Comparison of ENCODE assay signal across 8 cellular contexts in the genomic region with DNA sequence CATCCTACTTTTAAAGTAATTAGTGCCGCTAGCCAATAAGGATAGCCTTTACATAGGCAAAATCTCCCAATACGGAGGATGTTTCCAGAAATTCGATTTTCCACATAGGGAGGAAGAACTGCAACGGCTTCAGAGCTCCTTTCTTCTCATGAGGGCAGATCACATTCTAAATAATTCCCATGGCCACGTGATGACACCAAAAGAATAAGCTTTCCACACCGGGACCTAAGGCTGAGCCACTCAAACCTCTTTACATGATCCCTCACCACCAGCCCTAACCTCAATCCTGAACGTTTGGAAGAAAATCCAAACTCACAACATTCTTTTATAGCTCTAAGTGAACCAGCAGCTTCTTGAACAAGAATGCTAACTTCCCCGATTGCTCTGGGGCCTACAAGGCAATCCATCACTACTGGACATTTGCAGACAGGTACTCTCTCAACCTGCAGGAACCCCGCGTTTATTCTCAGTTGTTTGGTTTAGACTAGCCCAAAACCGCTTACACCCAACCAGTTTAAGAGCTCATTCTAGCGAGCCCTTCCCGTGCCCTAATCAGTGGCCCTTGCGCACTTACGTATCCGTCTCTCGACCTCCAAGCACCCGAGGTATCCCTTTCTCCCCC. TPM values are rescaled to one million over a fixed set of nuclear protein-coding genes. Genes with fewer than 3 reads are reported as not detected.
DNase-seq lines count a peak whose midpoint lies in the region; ATAC-seq and TF ChIP-seq lines count a peak whose summit lies in the region.

No MANE protein-coding gene starts in this region.

- H3K4me1 Mint-ChIP-seq in CD8-positive, alpha-beta memory T cell, result peaks cover 40 to 58% (median 57%) of the 10 kb centered on the region in 3 donors
- H3K4me1 Mint-ChIP-seq in WTC11, result peaks cover 59% of the 10 kb centered on the region

- no peak for TF ChIP-seq CTCF in WTC11 (IDR thresholded peaks at IDR 0.05)
- TF ChIP-seq CTCF in sigmoid colon (IDR thresholded peaks at IDR 0.05), result no peak

- ATAC-seq in WTC11 (no peak), HG03520 (IDR thresholded peaks at IDR 0.05; ENCODE audit: unreplicated experiment) (no peak)

- no peak for TF ChIP-seq POLR2A in sigmoid colon (IDR thresholded peaks at IDR 0.05)

- H3K36me3 ChIP-seq in CD8-positive, alpha-beta memory T cell (ENCODE audit: insufficient read depth, low read length), result no peaks in the 10 kb centered on the region
- peaks cover 0 to 5% (median 0%) of the 10 kb centered on the region in 4 donors for H3K36me3 ChIP-seq in sigmoid colon

- CTCF ChIA-PET in CD8-positive, alpha-beta memory T cell (lab: Charles Lee), result interaction anchor here (0.8 to 2.1 kb wide), 6 partner anchors 35 to 59 kb away, joined by 3 to 8 read pairs (median 4); partner anchors contain the start of gene IPO8
- CTCF ChIA-PET in WTC11 (lab: Charles Lee), result interaction anchor here (0.6 to 3.4 kb wide), 12 partner anchors 11 to 146 kb away, joined by 3 to 59 read pairs (median 6); partner anchors contain the start of gene IPO8

- intact Hi-C loops in sigmoid colon (cut with DNase I), result loop anchor here (2.0 kb wide), 2 partner anchors 53 to 59 kb away; partner anchors contain the start of gene IPO8

- no peak for TF ChIP-seq EP300 in sigmoid colon (IDR thresholded peaks at IDR 0.05)

- peak overlapping the region; percentile 44 for H3K27ac ChIP-seq in CD8-positive, alpha-beta memory T cell (ENCODE audit: low read depth, low read length)
- peak overlapping the region; percentile 88 for H3K27ac ChIP-seq in sigmoid colon

- peak overlapping the region; percentile 82 for H3K4me3 ChIP-seq in CD8-positive, alpha-beta memory T cell (ENCODE audit: low read length)
- H3K4me3 ChIP-seq in sigmoid colon, result peak overlapping the region; percentile 62 to 95 (median 76)

- POLR2A ChIA-PET in CD8-positive, alpha-beta memory T cell (lab: Charles Lee), result interaction anchor here (0.7 to 1.6 kb wide), 2 partner anchors 58 to 1373 kb away, joined by 4 to 6 read pairs; partner anchors contain the start of genes ERGIC2 and IPO8
- POLR2A ChIA-PET in WTC11 (lab: Charles Lee), result interaction anchor here (0.6 to 3.2 kb wide), 5 partner anchors 21 to 1212 kb away, joined by 3 to 37 read pairs (median 6); partner anchors contain the start of gene IPO8

- H3K36me3 Mint-ChIP-seq in CD8-positive, alpha-beta memory T cell, result peaks cover 0 to 19% (median 11%) of the 10 kb centered on the region in 3 donors
- H3K36me3 Mint-ChIP-seq in WTC11, result 0 out of 2 replicates have a peak, but pooled peaks cover 5% of the 10 kb centered on the region

- DNase-seq in CD8-positive, alpha-beta memory T cell, result no peak
- DNase-seq in HT-29 (ENCODE audit: low spot score) (peak; percentile 64), WTC11 (ENCODE audit: low spot score) (no peak), globus pallidus (ENCODE audit: low spot score) (peak; percentile 23), sigmoid colon (no peak), DMS153 (lab: John Stamatoyannopoulos, UW) (no peak)
- DNase-seq in stimulated activated CD4-positive, alpha-beta T cell treated with anti-CD3 and anti-CD28 coated beads, Interleukin-2, amount 100 ng/mL, for 24 hours, result no peak

- H3K27me3 ChIP-seq in CD8-positive, alpha-beta memory T cell (ENCODE audit: insufficient read depth, low read length, poor library complexity, severe bottlenecking), result no peaks in the 10 kb centered on the region
- H3K27me3 ChIP-seq in sigmoid colon, result no peaks in the 10 kb centered on the region

- peaks cover 0 to 1% of the 10 kb centered on the region in 2 donors for H3K27me3 Mint-ChIP-seq in CD8-positive, alpha-beta memory T cell
- no peaks in the 10 kb centered on the region for H3K27me3 Mint-ChIP-seq in WTC11 (ENCODE audit: low read depth)

- H3K27ac Mint-ChIP-seq in CD8-positive, alpha-beta memory T cell, result peak overlapping the region; percentile 79 to 97 (median 92)
- peak overlapping the region; percentile 73 for H3K27ac Mint-ChIP-seq in WTC11

- WGBS in sigmoid colon, 2 donors, result 14 to 20% methylated on average over 18 of the region's 18 CpGs

- H3K9me3 ChIP-seq in CD8-positive, alpha-beta memory T cell (ENCODE audit: low read length), result no peaks in the 10 kb centered on the region
- no peaks in the 10 kb centered on the region for H3K9me3 ChIP-seq in sigmoid colon

- H3K4me3 Mint-ChIP-seq in CD8-positive, alpha-beta memory T cell, result peak overlapping the region; percentile 92 to 99 (median 93)
- H3K4me3 Mint-ChIP-seq in WTC11, result peak overlapping the region; percentile 87

- no peaks in the 10 kb centered on the region for H3K9me3 Mint-ChIP-seq in CD8-positive, alpha-beta memory T cell
- no peaks in the 10 kb centered on the region for H3K9me3 Mint-ChIP-seq in WTC11

- peaks cover 17% of the 10 kb centered on the region for H3K4me1 ChIP-seq in CD8-positive, alpha-beta memory T cell (ENCODE audit: insufficient read depth, low read length)
- H3K4me1 ChIP-seq in sigmoid colon, result peaks cover 0 to 19% (median 15%) of the 10 kb centered on the region in 4 donors

TF ChIP-seq in WTC11, 78 proteins besides CTCF, POLR2A, EP300 and RAD21 (continues in another document):
- TF ChIP-seq MXD4 (CRISPR knock-in tag; IDR thresholded peaks at IDR 0.05; ENCODE audit: borderline replicate concordance) (no peak), USF2 (CRISPR knock-in tag; IDR thresholded peaks at IDR 0.05) (peak; percentile 68)
- TF ChIP-seq, protein P1, sequence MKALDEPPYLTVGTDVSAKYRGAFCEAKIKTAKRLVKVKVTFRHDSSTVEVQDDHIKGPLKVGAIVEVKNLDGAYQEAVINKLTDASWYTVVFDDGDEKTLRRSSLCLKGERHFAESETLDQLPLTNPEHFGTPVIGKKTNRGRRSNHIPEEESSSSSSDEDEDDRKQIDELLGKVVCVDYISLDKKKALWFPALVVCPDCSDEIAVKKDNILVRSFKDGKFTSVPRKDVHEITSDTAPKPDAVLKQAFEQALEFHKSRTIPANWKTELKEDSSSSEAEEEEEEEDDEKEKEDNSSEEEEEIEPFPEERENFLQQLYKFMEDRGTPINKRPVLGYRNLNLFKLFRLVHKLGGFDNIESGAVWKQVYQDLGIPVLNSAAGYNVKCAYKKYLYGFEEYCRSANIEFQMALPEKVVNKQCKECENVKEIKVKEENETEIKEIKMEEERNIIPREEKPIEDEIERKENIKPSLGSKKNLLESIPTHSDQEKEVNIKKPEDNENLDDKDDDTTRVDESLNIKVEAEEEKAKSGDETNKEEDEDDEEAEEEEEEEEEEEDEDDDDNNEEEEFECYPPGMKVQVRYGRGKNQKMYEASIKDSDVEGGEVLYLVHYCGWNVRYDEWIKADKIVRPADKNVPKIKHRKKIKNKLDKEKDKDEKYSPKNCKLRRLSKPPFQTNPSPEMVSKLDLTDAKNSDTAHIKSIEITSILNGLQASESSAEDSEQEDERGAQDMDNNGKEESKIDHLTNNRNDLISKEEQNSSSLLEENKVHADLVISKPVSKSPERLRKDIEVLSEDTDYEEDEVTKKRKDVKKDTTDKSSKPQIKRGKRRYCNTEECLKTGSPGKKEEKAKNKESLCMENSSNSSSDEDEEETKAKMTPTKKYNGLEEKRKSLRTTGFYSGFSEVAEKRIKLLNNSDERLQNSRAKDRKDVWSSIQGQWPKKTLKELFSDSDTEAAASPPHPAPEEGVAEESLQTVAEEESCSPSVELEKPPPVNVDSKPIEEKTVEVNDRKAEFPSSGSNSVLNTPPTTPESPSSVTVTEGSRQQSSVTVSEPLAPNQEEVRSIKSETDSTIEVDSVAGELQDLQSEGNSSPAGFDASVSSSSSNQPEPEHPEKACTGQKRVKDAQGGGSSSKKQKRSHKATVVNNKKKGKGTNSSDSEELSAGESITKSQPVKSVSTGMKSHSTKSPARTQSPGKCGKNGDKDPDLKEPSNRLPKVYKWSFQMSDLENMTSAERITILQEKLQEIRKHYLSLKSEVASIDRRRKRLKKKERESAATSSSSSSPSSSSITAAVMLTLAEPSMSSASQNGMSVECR (CRISPR knock-in tag; IDR thresholded peaks at IDR 0.05; ENCODE audit: borderline replicate concordance), result 0 out of 2 replicates have a peak, but pooled peaks have one; percentile 24
- TF ChIP-seq, protein P2, sequence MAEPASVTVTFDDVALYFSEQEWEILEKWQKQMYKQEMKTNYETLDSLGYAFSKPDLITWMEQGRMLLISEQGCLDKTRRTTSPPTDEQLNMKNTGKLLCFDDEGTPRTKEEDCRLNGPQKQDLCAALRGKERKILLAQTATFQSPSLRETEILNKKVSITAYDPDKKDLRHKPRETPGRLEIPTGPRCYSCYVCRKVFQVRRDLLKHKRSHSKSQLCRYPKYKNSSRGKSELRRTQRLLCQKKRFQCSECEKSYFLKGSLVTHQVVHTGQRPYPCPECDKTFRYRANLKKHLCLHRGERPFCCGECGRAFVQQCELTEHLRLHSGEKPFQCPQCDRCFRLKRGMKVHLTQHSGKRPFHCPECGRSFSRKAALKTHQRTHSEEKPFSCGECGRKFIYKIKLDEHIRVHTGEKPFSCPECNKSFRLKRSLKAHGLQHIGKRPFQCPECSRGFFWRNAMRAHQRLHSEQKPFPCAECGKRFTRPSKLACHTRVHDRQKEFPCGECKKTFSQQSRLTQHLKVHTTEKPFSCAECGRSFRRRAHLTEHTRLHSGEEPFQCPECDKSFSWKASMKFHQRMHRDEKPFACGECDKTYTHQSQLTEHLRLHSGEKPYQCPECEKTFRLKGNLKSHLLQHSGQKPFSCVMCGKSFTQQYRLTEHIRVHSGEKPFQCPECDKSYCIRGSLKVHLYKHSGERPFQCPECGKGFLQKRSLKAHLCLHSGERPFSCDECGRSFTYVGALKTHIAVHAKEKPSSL (CRISPR knock-in tag; conservative IDR thresholded peaks at IDR 0.05), result no peak

RNA-seq across cellular contexts. Expression of gene CAPRIN2, which starts 0.9 kb away (rescaled TPM):
- 10 to 100 TPM in 1 of 2 experiments, 1 to 10 TPM in 1; 8.8 to 11.5 TPM for total RNA-seq in CD8-positive, alpha-beta memory T cell
- 11.1 TPM for polyA plus RNA-seq in CD8-positive, alpha-beta memory T cell
- total RNA-seq in HT-29 (2014; rRNA removed; shearing (Covaris generic)), result 7.8 and 11.0 TPM in 2 replicates
- total RNA-seq in WTC11 (2021), result 55.9 to 62.7 TPM (median 59.7 TPM) in 3 replicates
- total RNA-seq in sigmoid colon, result 10 to 100 TPM; 25.0 to 42.9 (median 31.5) TPM
- polyA plus RNA-seq in sigmoid colon, result 1 to 10 TPM; 2.1 to 6.9 (median 3.0) TPM

RNA-seq across cellular contexts. Expression of gene IPO8, which starts 58.2 kb away (rescaled TPM):
- total RNA-seq in CD8-positive, alpha-beta memory T cell, result 10 to 100 TPM; 50.8 to 52.9 TPM
- 14.8 TPM for polyA plus RNA-seq in CD8-positive, alpha-beta memory T cell
- total RNA-seq in HT-29 (2014; rRNA removed; shearing (Covaris generic)), result 14.9 and 21.1 TPM in 2 replicates
- total RNA-seq in WTC11 (2021) (41.2 to 44.8 TPM (median 43.1 TPM) in 3 replicates), sigmoid colon (10 to 100 TPM; 32.8 to 61.2 (median 37.4) TPM)
- polyA plus RNA-seq in sigmoid colon, result 10 to 100 TPM; 20.1 to 25.8 (median 22.1) TPM

Comparison
In these comparisons a context has a peak if more than half of its experiments do, and no peak if none do; other contexts are left out.
1. DNase-seq: peak in HT-29 (single experiment) and globus pallidus (single experiment); none in CD8-positive, alpha-beta memory T cell (0 of 5), WTC11 (single experiment), sigmoid colon (single experiment), stimulated activated CD4-positive, alpha-beta T cell treated with anti-CD3 and anti-CD28 coated beads, Interleukin-2, amount 100 ng/mL, for 24 hours (0 of 2) and DMS153 (single experiment).